In the genomic region with DNA sequence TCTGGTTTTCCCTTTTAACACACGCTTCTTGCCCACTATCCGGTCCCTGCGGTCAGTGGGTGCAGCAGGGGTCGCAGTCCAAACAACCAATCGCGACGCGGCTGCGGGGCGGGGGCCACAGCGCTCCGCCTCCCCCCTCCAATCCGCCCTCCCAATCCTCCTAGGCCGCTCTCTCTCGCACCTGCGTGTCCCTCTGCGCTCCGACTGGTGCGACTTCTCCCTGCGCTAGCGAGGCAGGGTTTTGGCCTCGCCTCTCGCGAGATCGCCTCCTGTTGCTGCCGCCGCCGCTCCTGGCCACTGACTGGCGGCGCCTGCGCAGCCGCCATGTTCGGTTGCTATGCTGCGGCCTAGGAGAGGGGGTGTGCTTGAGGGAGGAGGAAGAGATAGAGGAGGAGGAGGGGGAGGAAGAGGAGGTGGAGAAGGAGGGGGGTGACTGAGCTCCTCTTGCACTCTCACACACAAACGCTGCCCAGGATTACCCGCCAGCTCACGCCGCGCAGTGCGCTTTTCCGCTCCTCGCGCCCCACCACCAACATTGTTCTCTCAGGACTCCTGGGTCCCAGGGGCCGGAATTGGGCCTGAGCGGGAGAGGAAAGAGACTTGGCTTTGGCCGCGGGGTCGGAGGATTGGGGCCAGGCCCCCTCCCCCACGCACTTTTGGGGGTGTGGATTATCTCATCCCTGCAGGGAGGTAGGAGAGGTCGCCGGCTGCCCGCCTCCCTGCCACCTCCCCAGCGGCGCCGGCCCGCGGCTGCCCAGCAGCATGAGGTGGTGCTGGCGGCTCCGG, we compare ENCODE assay signal across 8 cellular contexts. TPM values are rescaled to one million over a fixed set of nuclear protein-coding genes. Genes with fewer than 3 reads are reported as not detected.
DNase-seq lines count a peak whose midpoint lies in the region; ATAC-seq and TF ChIP-seq lines count a peak whose summit lies in the region.

A gene with protein sequence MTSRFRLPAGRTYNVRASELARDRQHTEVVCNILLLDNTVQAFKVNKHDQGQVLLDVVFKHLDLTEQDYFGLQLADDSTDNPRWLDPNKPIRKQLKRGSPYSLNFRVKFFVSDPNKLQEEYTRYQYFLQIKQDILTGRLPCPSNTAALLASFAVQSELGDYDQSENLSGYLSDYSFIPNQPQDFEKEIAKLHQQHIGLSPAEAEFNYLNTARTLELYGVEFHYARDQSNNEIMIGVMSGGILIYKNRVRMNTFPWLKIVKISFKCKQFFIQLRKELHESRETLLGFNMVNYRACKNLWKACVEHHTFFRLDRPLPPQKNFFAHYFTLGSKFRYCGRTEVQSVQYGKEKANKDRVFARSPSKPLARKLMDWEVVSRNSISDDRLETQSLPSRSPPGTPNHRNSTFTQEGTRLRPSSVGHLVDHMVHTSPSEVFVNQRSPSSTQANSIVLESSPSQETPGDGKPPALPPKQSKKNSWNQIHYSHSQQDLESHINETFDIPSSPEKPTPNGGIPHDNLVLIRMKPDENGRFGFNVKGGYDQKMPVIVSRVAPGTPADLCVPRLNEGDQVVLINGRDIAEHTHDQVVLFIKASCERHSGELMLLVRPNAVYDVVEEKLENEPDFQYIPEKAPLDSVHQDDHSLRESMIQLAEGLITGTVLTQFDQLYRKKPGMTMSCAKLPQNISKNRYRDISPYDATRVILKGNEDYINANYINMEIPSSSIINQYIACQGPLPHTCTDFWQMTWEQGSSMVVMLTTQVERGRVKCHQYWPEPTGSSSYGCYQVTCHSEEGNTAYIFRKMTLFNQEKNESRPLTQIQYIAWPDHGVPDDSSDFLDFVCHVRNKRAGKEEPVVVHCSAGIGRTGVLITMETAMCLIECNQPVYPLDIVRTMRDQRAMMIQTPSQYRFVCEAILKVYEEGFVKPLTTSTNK (plus strand): TSS at position 472 of the 786 bp plus-strand sequence. CDS start 49,932 bp downstream, outside the sequence.

- ATAC-seq in GM21737 (IDR thresholded peaks at IDR 0.05; ENCODE audit: unreplicated experiment): peak; percentile 96

- no peaks in the 10 kb centered on the region for H3K9me3 ChIP-seq in Peyer's patch
- no peaks in the 10 kb centered on the region for H3K9me3 ChIP-seq in esophagus (ENCODE audit: control insufficient read depth in 2 of 2, insufficient read depth in 1 of 2, low read depth in 1 of 2, low read length in 1 of 2)
- no peaks in the 10 kb centered on the region for H3K9me3 ChIP-seq in mucosa of stomach (ENCODE audit: control insufficient read depth, low read length)

- H3K36me3 ChIP-seq in KMS-11 (ENCODE audit: insufficient read depth): no peaks in the 10 kb centered on the region
- H3K36me3 ChIP-seq in Peyer's patch: no peaks in the 10 kb centered on the region
- H3K36me3 ChIP-seq in esophagus (ENCODE audit: control insufficient read depth in 2 of 2, insufficient read depth in 2 of 2, low read length in 1 of 2): no peaks in the 10 kb centered on the region
- H3K36me3 ChIP-seq in mucosa of stomach (ENCODE audit: control insufficient read depth, insufficient read depth, low read length): no peaks in the 10 kb centered on the region

- H3K27ac ChIP-seq in KMS-11 (peak within 1 kb of the TSS; percentile 87), Peyer's patch (peak within 1 kb of the TSS; percentile 86 to 96 (median 92)), esophagus (ENCODE audit: low read depth in 2 of 2, low read length in 1 of 2) (peak within 1 kb of the TSS; percentile 93)

- peak within 1 kb of the TSS; percentile 67 for H2AFZ ChIP-seq in KMS-11 (ENCODE audit: low read depth)

- TF ChIP-seq POLR2A in Peyer's patch (IDR thresholded peaks at IDR 0.05): peak; percentile 62 to 91

- H3K27me3 ChIP-seq in KMS-11 (ENCODE audit: insufficient read depth, low read depth) (no peaks in the 10 kb centered on the region), Peyer's patch (no peaks in the 10 kb centered on the region), esophagus (ENCODE audit: control insufficient read depth in 1 of 2, insufficient read depth in 2 of 2, low read length in 2 of 2) (no peaks in the 10 kb centered on the region), mucosa of stomach (ENCODE audit: control insufficient read depth, insufficient read depth, low read length) (no peaks in the 10 kb centered on the region)

- 0 to 1% methylated on average over 58 to 59 of the region's 59 CpGs for WGBS in esophagus, 2 donors

- no peaks in the 10 kb centered on the region; the same call in 1 of the 2 replicates for H4K20me1 ChIP-seq in KMS-11 (ENCODE audit: insufficient read depth)

- H3K4me3 ChIP-seq in KMS-11 (IDR thresholded peaks at IDR 0.05; ENCODE audit: insufficient read depth, low read depth, low read length) (no peak within 1 kb of the TSS), Peyer's patch (peak within 1 kb of the TSS; percentile 70 to 87 (median 82)), esophagus (ENCODE audit: low read depth in 1 of 2, low read length in 2 of 2) (peak within 1 kb of the TSS; percentile 89 to 92), mucosa of stomach (ENCODE audit: low read length) (peak within 1 kb of the TSS; percentile 73)

- peak within 1 kb of the TSS; percentile 81 for H3K4me2 ChIP-seq in KMS-11

- no peak for TF ChIP-seq CTCF in KMS-11 (conservative IDR thresholded peaks at IDR 0.05; ENCODE audit: low read depth, low read length)
- TF ChIP-seq CTCF in Peyer's patch (IDR thresholded peaks at IDR 0.05): no peak

- H3K4me1 ChIP-seq in KMS-11 (ENCODE audit: low read depth, poor library complexity, severe bottlenecking) (peaks cover 15% of the 10 kb centered on the region), Peyer's patch (peaks cover 0 to 4% (median 2%) of the 10 kb centered on the region in 4 donors), esophagus (ENCODE audit: control insufficient read depth in 2 of 2, insufficient read depth in 2 of 2, low read length in 1 of 2) (peaks cover 0 to 2% of the 10 kb centered on the region in 2 donors), mucosa of stomach (ENCODE audit: control insufficient read depth, insufficient read depth, low read length) (peaks cover 16% of the 10 kb centered on the region)

- DNase-seq in DMS53 treated with DMSO at 0.1 percent for 48 hours (lab: John Stamatoyannopoulos, UW; ENCODE audit: unreplicated experiment) (peak; percentile 97), Peyer's patch (peak; percentile 96 to 99 (median 96))
- peak; percentile 92 to 95 for DNase-seq in activated T-cell treated with anti-CD3 and anti-CD28 coated beads, Interleukin-2, amount 50 U/mL, for 48 hours
- DNase-seq in stimulated activated CD8-positive, alpha-beta memory T cell treated with anti-CD3 and anti-CD28 coated beads, Interleukin-7, amount 100 ng/mL, for 1 hour (ENCODE audit: low read depth in 2 of 2): peak; percentile 85 to 91

- peak within 1 kb of the TSS; percentile 86 for H3K9ac ChIP-seq in KMS-11
- H3K9ac ChIP-seq in mucosa of stomach (ENCODE audit: low read length): peak within 1 kb of the TSS; percentile 82

- H3K79me2 ChIP-seq in KMS-11 (ENCODE audit: insufficient read depth, low read depth): peaks cover 45% of the 10 kb centered on the region

RNA-seq across cellular contexts. Expression of the gene that starts here (rescaled TPM):
- total RNA-seq in Peyer's patch: 10 to 100 TPM; 33.1 to 86.6 (median 43.5) TPM
- 1 to 10 TPM; 2.0 to 4.5 TPM for polyA plus RNA-seq in esophagus
